ENCODE assay signal across 8 cellular contexts in the genomic region with DNA sequence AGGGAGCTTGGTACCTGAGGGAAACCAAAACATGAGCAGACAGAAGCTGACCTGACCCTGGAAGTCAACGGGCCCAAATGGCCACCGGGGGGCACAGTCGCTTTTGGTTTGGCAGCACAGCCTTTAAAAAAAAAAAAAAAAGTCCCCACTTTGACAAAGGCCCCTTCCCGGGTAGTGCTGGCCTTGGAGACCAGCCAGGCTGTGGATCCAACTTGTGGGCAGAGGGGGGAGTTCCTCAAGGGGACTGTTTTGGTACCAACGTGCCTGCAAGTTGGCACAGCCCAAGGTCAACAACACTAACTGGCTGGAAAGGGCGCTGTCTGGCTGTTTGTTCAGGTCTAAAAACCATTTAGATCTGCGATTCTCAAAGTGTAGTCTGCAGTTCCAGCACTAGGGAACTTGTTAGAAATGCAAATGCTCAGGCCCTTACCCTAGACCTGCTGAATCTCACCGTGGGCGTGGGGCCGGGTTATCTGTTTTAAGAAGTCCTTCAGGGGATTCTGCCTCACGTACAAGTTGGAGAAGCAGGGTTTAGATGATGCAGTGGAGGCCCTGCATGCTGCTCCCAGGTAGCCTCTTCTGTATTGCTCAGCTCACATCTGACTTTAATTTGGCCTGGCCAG.
DNase-seq lines count a peak whose midpoint lies in the region; ATAC-seq and TF ChIP-seq lines count a peak whose summit lies in the region.

No MANE protein-coding gene starts in this region.

- peaks cover 12% of the 10 kb centered on the region for H3K4me1 ChIP-seq in BE2C

- peak overlapping the region; percentile 53 for H3K4me3 ChIP-seq in BE2C (ENCODE audit: low read depth, low read length)

- peak; percentile 23 for ATAC-seq in HG03442 (IDR thresholded peaks at IDR 0.05; ENCODE audit: unreplicated experiment)

- peaks cover 16% of the 10 kb centered on the region for H3K36me3 ChIP-seq in BE2C

- no peaks in the 10 kb centered on the region for H3K9me3 ChIP-seq in BE2C

- TF ChIP-seq CTCF in BE2C (IDR thresholded peaks at IDR 0.05; ENCODE audit: low read depth, low read length) = peak; percentile 73

- DNase-seq in BE2C = peak; percentile 84
- peak; percentile 24 for DNase-seq in GM19240 (ENCODE audit: insufficient read length, low spot score)
- peak; percentile 54 for DNase-seq in NCI-H82 (lab: John Stamatoyannopoulos, UW)
- DNase-seq in activated CD8-positive, alpha-beta memory T cell treated with anti-CD3 and anti-CD28 coated beads for 48 hours (ENCODE audit: low read depth in 2 of 3, low spot score in 2 of 3) = peak in 2 of 3 experiments; percentile 7 to 17
- peak; percentile 51 for DNase-seq in epidermal melanocyte (ENCODE audit: insufficient read length, low spot score)
- DNase-seq in midbrain (lab: John Stamatoyannopoulos, UW) = peak; percentile 75
- peak; percentile 14 to 28 for DNase-seq in stimulated activated CD8-positive, alpha-beta memory T cell treated with anti-CD3 and anti-CD28 coated beads, Interleukin-15, amount 100 ng/mL, for 4 hours (ENCODE audit: low read depth in 2 of 2)

- H3K27me3 ChIP-seq in BE2C = no peaks in the 10 kb centered on the region

Comparison
In these comparisons a context has a peak if more than half of its experiments do, and no peak if none do; other contexts are left out.
1. Peak in every context shown above with its lines: DNase-seq, ATAC-seq and H3K4me3 ChIP-seq.
2. DNase-seq: peak in every context shown above with its lines; median percentile 84 in BE2C; 75 in midbrain; 54 in NCI-H82; 51 in epidermal melanocyte; 24 in GM19240; 21 in stimulated activated CD8-positive, alpha-beta memory T cell treated with anti-CD3 and anti-CD28 coated beads, Interleukin-15, amount 100 ng/mL, for 4 hours; 12 in activated CD8-positive, alpha-beta memory T cell treated with anti-CD3 and anti-CD28 coated beads for 48 hours.